Comparison of ENCODE assay signal across 21 cellular contexts in genomic region chr2:149068225-149068995, GRCh38. TPM values are rescaled to one million over a fixed set of nuclear protein-coding genes. Genes with fewer than 3 reads are reported as not detected.
DNase-seq lines count a peak whose midpoint lies in the region; ATAC-seq and TF ChIP-seq lines count a peak whose summit lies in the region.
"Had no signal": no experiment of that assay in that cellular context is flagged by ENCODE, and none has a peak within 500 bp of the region (broad histone marks: within the 10 kb centered on the region; RNA-seq: fewer than 3 reads in every experiment).

No MANE protein-coding gene starts in this region.

- no peaks in the 10 kb centered on the region for H3K9me2 ChIP-seq in hepatocyte (replicated peaks; ENCODE audit: insufficient read depth)

- ATAC-seq in GM19455 (IDR thresholded peaks at IDR 0.05; ENCODE audit: unreplicated experiment), result peak; percentile 53
- ATAC-seq in SK-N-SH treated with all-trans-retinoic acid at 6 μM for 48 hours, result no peak
- no peak for ATAC-seq in GM21515 (IDR thresholded peaks at IDR 0.05; ENCODE audit: unreplicated experiment)
- ATAC-seq: body of pancreas, heart right ventricle had no signal

- TF ChIP-seq CTCF in hepatocyte (IDR thresholded peaks at IDR 0.05; ENCODE audit: poor library complexity) (no peak), dorsolateral prefrontal cortex (IDR thresholded peaks at IDR 0.05 in 54 of 56, conservative IDR thresholded peaks at IDR 0.05 in 2 of 56; ENCODE audit: low read depth in 1 of 56, partially characterized antibody in 56 of 56) (no peak)

- H3K36me3 ChIP-seq in BLaER1 treated with 17β-estradiol and CSF1 and Interleukin-3, amounts not matched to agents 10 nM and 100 nM, result no peaks in the 10 kb centered on the region
- no peaks in the 10 kb centered on the region for H3K36me3 ChIP-seq in hepatocyte (replicated peaks; ENCODE audit: insufficient read depth, low read depth)
- H3K36me3 ChIP-seq: colonic mucosa, heart right ventricle had no signal

- H4K20me1 ChIP-seq in BLaER1 treated with 17β-estradiol and CSF1 and Interleukin-3, amounts not matched to agents 10 nM and 100 nM, result no peaks in the 10 kb centered on the region
- no peaks in the 10 kb centered on the region for H4K20me1 ChIP-seq in hepatocyte (ENCODE audit: insufficient read depth, poor library complexity, severe bottlenecking)

- peaks cover 14% of the 10 kb centered on the region for H3K79me2 ChIP-seq in hepatocyte

- H3K27me3 ChIP-seq in BLaER1 treated with 17β-estradiol and CSF1 and Interleukin-3, amounts not matched to agents 10 nM and 100 nM, result no peaks in the 10 kb centered on the region
- H3K27me3 ChIP-seq in hepatocyte, result no peaks in the 10 kb centered on the region
- peaks cover 0 to 5% (median 0%) of the 10 kb centered on the region in 45 donors for H3K27me3 ChIP-seq in dorsolateral prefrontal cortex
- H3K27me3 ChIP-seq: body of pancreas, colonic mucosa had no signal

- intact Hi-C loops in dorsolateral prefrontal cortex (cut with DNase I), result no loop called here

- peak overlapping the region in 8 of 11 experiments; percentile 39 to 67 (median 56); a peak in 16 of 22 replicates for H3K27ac ChIP-seq in BLaER1 treated with 17β-estradiol and CSF1 and Interleukin-3, amounts not matched to agents 10 nM and 100 nM
- H3K27ac ChIP-seq in hepatocyte (peak overlapping the region; percentile 15), dorsolateral prefrontal cortex (no peak overlapping the region)
- H3K27ac ChIP-seq: body of pancreas, colonic mucosa, heart right ventricle had no signal

- 95% methylated on average over 6 of the region's 6 CpGs for WGBS in hepatocyte (ENCODE audit: low lambda C conversion rate, missing lambda C conversion rate)

- H3K4me1 ChIP-seq in BLaER1 treated with 17β-estradiol and CSF1 and Interleukin-3, amounts not matched to agents 10 nM and 100 nM, result peaks cover 8 to 20% (median 17%) of the 10 kb centered on the region in 10 experiments; a peak in 17 of 20 replicates
- H3K4me1 ChIP-seq in hepatocyte (ENCODE audit: insufficient read depth), result peaks cover 31% of the 10 kb centered on the region

- H3K9me3 ChIP-seq in BLaER1 treated with 17β-estradiol and CSF1 and Interleukin-3, amounts not matched to agents 10 nM and 100 nM (replicated peaks in 1 of 11), result 0 out of 22 replicates have a peak, but pooled peaks cover 0 to 4% (median 0%) of the 10 kb centered on the region in 11 experiments
- H3K9me3 ChIP-seq in hepatocyte (ENCODE audit: low read depth), result no peaks in the 10 kb centered on the region
- H3K9me3 ChIP-seq: body of pancreas, colonic mucosa, heart right ventricle had no signal

- 0 out of 22 replicates have a peak overlapping the region, but pooled peaks of 1 of the 11 experiments have one; percentile 15 for H3K9ac ChIP-seq in BLaER1 treated with 17β-estradiol and CSF1 and Interleukin-3, amounts not matched to agents 10 nM and 100 nM

- H2AFZ ChIP-seq in hepatocyte, result no peak overlapping the region

- H3K4me2 ChIP-seq in BLaER1 treated with 17β-estradiol and CSF1 and Interleukin-3, amounts not matched to agents 10 nM and 100 nM, result peak overlapping the region in 9 of 11 experiments; percentile 5 to 72 (median 51); a peak in 13 of 22 replicates
- no peak overlapping the region for H3K4me2 ChIP-seq in hepatocyte

- no peak overlapping the region for H3K4me3 ChIP-seq in BLaER1 treated with 17β-estradiol and CSF1 and Interleukin-3, amounts not matched to agents 10 nM and 100 nM
- H3K4me3 ChIP-seq in hepatocyte, result no peak overlapping the region
- no peak overlapping the region for H3K4me3 ChIP-seq in dorsolateral prefrontal cortex
- H3K4me3 ChIP-seq: body of pancreas, colonic mucosa, heart right ventricle had no signal

- DNase-seq in hepatocyte (ENCODE audit: low spot score) (no peak), epidermal melanocyte (ENCODE audit: insufficient read length, low spot score) (no peak), D341Med (ENCODE audit: low spot score) (no peak), dorsolateral prefrontal cortex (no peak)
- DNase-seq: activated naive CD4-positive, alpha-beta T cell treated with anti-CD3 and anti-CD28 coated beads, Interleukin-2, amount 50 U/mL, for 16 hours; activated T-cell treated with anti-CD3 and anti-CD28 coated beads, Interleukin-2, amount 50 U/mL, for 24 hours; body of pancreas; colonic mucosa; DMS79; heart right ventricle; Karpas-422; NCI-H1105 treated with DMSO at 0.1 percent for 48 hours; NCI-H510A; nucleus accumbens; SW 1271 had no signal

TF ChIP-seq in SK-N-SH treated with all-trans-retinoic acid at 6 μM for 48 hours, 23 proteins besides CTCF, POLR2A, EP300 and RAD21:
- TF ChIP-seq ARNTL (CRISPR knock-in tag; IDR thresholded peaks at IDR 0.05; ENCODE audit: borderline replicate concordance, low read depth) (no peak), TSHZ2 (CRISPR knock-in tag; IDR thresholded peaks at IDR 0.05) (no peak), ESRRG (CRISPR knock-in tag; IDR thresholded peaks at IDR 0.05) (no peak), CSDC2 (CRISPR knock-in tag; IDR thresholded peaks at IDR 0.05) (0 out of 2 replicates have a peak, but pooled peaks have one; percentile 39), ZNF70 (CRISPR knock-in tag; IDR thresholded peaks at IDR 0.05) (no peak), ZFP3 (CRISPR knock-in tag; IDR thresholded peaks at IDR 0.05) (no peak), ZNF565 (CRISPR knock-in tag; conservative IDR thresholded peaks at IDR 0.05; ENCODE audit: low read depth) (no peak)
TF ChIP-seq in SK-N-SH treated with all-trans-retinoic acid at 6 μM for 48 hours: peak in this region for 1.

RNA-seq across cellular contexts. Expression of gene LYPD6B, which starts 29.9 kb away (rescaled TPM):
- total RNA-seq in hepatocyte, result 13.3 and 16.8 TPM in 2 replicates
- polyA plus RNA-seq in hepatocyte, result 26.0 and 26.4 TPM in 2 replicates
- total RNA-seq in dorsolateral prefrontal cortex, result 1 to 10 TPM in 118 of 120 experiments, under 1 TPM in 2; 0.46 to 6.9 (median 2.8) TPM
- total RNA-seq: activated CD8-positive, alpha-beta T cell treated with anti-CD3 and anti-CD28 coated beads for 36 hours; CD8-positive, alpha-beta T cell had no signal
- polyA plus RNA-seq: heart right ventricle had no signal

Comparison
In these comparisons a context has a peak if more than half of its experiments do, and no peak if none do; other contexts are left out.
1. H3K27ac ChIP-seq: peak in BLaER1 treated with 17β-estradiol and CSF1 and Interleukin-3, amounts not matched to agents 10 nM and 100 nM (8 of 11) and hepatocyte (single experiment); none in dorsolateral prefrontal cortex (0 of 59).